In genomic region chr1:39737546-39738169, GRCh38 we compare ENCODE assay signal across 13 cellular contexts. TPM values are rescaled to one million over a fixed set of nuclear protein-coding genes. Genes with fewer than 3 reads are reported as not detected.
DNase-seq lines count a peak whose midpoint lies in the region; ATAC-seq, FAIRE-seq and TF ChIP-seq lines count a peak whose summit lies in the region.
"Had no signal": no experiment of that assay in that cellular context is flagged by ENCODE, and none has a peak within 500 bp of the region (broad histone marks: within the 10 kb centered on the region; RNA-seq: fewer than 3 reads in every experiment).

No MANE protein-coding gene starts in this region.

- RAD21 ChIA-PET in GM12878 (lab: Charles Lee; ENCODE audit: unreplicated experiment) = no interaction called here

- peak overlapping the region in 7 of 8 donors; percentile 0 to 98 (median 62) for H3K4me3 Mint-ChIP-seq in CD4-positive, alpha-beta memory T cell
- peak overlapping the region in 3 of 4 donors; percentile 8 to 100 (median 86) for H3K4me3 Mint-ChIP-seq in IgD-negative memory B cell
- H3K4me3 Mint-ChIP-seq in naive thymus-derived CD8-positive, alpha-beta T cell = peak overlapping the region in 8 of 10 donors; percentile 26 to 97 (median 78)

- H3K79me2 ChIP-seq in GM12878 (ENCODE audit: control insufficient read depth, insufficient read depth, low read length) = peaks cover 21% of the 10 kb centered on the region

- CTCF ChIA-PET in CD4-positive, alpha-beta memory T cell (lab: Charles Lee; ENCODE audit: partially characterized antibody) = interaction anchor here (0.6 to 2.4 kb wide), 7 partner anchors 13 to 619 kb away, joined by 3 to 25 read pairs (median 3); partner anchors contain the start of gene HPCAL4
- CTCF ChIA-PET in GM12878 (lab: Yijun Ruan, JAX) = interaction anchor here (0.7 to 2.6 kb wide), 4 partner anchors 10 to 1036 kb away, joined by 3 to 8 read pairs (median 6); no protein-coding TSS in a partner anchor

- no peaks in the 10 kb centered on the region for H3K9me3 ChIP-seq in CD4-positive, alpha-beta memory T cell (ENCODE audit: control insufficient read depth in 1 of 2, low read length in 2 of 2)
- H3K9me3 ChIP-seq in GM12878 (replicated peaks; ENCODE audit: control insufficient read depth, insufficient read depth, low read length) = no peaks in the 10 kb centered on the region

- intact Hi-C loops in CD4-positive, alpha-beta memory T cell (cut with micrococcal nuclease) = loop anchor here (2.0 to 5.0 kb wide), 2 partner anchors 45 to 61 kb away; partner anchors contain the start of gene HPCAL4
- intact Hi-C loops in GM12878 (cut with micrococcal nuclease; ENCODE audit: unreplicated experiment) = no loop called here

- H3K4me1 Mint-ChIP-seq in CD4-positive, alpha-beta memory T cell = peaks cover 20 to 41% (median 29%) of the 10 kb centered on the region in 4 donors
- peaks cover 12 to 23% (median 12%) of the 10 kb centered on the region in 3 donors for H3K4me1 Mint-ChIP-seq in IgD-negative memory B cell
- H3K4me1 Mint-ChIP-seq in naive thymus-derived CD8-positive, alpha-beta T cell = peaks cover 18 to 43% (median 39%) of the 10 kb centered on the region in 4 donors

- H3K36me3 Mint-ChIP-seq in CD4-positive, alpha-beta memory T cell = peaks cover 23 to 32% of the 10 kb centered on the region in 2 donors
- peaks cover 3% of the 10 kb centered on the region for H3K36me3 Mint-ChIP-seq in IgD-negative memory B cell
- peaks cover 3 to 26% (median 5%) of the 10 kb centered on the region in 3 donors for H3K36me3 Mint-ChIP-seq in naive thymus-derived CD8-positive, alpha-beta T cell

- H3K9me3 Mint-ChIP-seq in CD4-positive, alpha-beta memory T cell = no peaks in the 10 kb centered on the region
- peaks cover 0 to 4% (median 2%) of the 10 kb centered on the region in 3 donors for H3K9me3 Mint-ChIP-seq in IgD-negative memory B cell
- H3K9me3 Mint-ChIP-seq in naive thymus-derived CD8-positive, alpha-beta T cell = no peaks in the 10 kb centered on the region

- H2AFZ ChIP-seq in GM12878 (ENCODE audit: control insufficient read depth, low read depth, low read length) = no peak overlapping the region; the same call in 1 of the 2 replicates

- H3K36me3 ChIP-seq in CD4-positive, alpha-beta memory T cell (ENCODE audit: insufficient read depth, low read length) = peaks cover 20% of the 10 kb centered on the region
- no peaks in the 10 kb centered on the region; a peak in 2 of 4 replicates for H3K36me3 ChIP-seq in GM12878 (ENCODE audit: control insufficient read depth in 2 of 2, insufficient read depth in 2 of 2, low read length in 1 of 2)

- TF ChIP-seq CTCF in GM12878 (IDR thresholded peaks at IDR 0.05 in 2 of 3, conservative IDR thresholded peaks at IDR 0.05 in 1 of 3; ENCODE audit: control insufficient read depth in 2 of 3, extremely low read depth in 1 of 3, insufficient read depth in 1 of 3, low read depth in 3 of 3, low read length in 3 of 3) = no peak

- no peak for DNase-seq in CD4-positive, alpha-beta memory T cell
- DNase-seq in GM12878 (ENCODE audit: low read depth, low spot score) (no peak), NCI-H446 treated with DMSO at 0.1 percent for 48 hours (lab: John Stamatoyannopoulos, UW) (no peak), 8988T (no peak)
- peak in 1 of 10 donors; percentile 14 for DNase-seq in naive thymus-derived CD8-positive, alpha-beta T cell
- DNase-seq: NCI-H146, T-helper 17 cell had no signal

- H3K4me3 ChIP-seq in CD4-positive, alpha-beta memory T cell (ENCODE audit: low read length in 2 of 2) = no peak overlapping the region
- no peak overlapping the region for H3K4me3 ChIP-seq in GM12878

- H3K27ac ChIP-seq in CD4-positive, alpha-beta memory T cell (ENCODE audit: low read depth, low read length) = no peak overlapping the region
- H3K27ac ChIP-seq in GM12878 (ENCODE audit: control insufficient read depth, insufficient read depth) = no peak overlapping the region

- WGBS in GM12878 (ENCODE audit: insufficient coverage, insufficient replicate concordance, low lambda C conversion rate, missing lambda C conversion rate) = 72% methylated on average over 9 of the region's 9 CpGs

- no peaks in the 10 kb centered on the region for H3K27me3 ChIP-seq in CD4-positive, alpha-beta memory T cell (ENCODE audit: insufficient read depth, low read length)
- no peaks in the 10 kb centered on the region for H3K27me3 ChIP-seq in GM12878 (replicated peaks in 1 of 2; ENCODE audit: control insufficient read depth in 2 of 2, insufficient read depth in 2 of 2, low read length in 1 of 2)

- no peak for TF ChIP-seq POLR2A in GM12878 (IDR thresholded peaks at IDR 0.05; ENCODE audit: low read depth, low read length)

- no peaks in the 10 kb centered on the region for H4K20me1 ChIP-seq in GM12878 (ENCODE audit: control insufficient read depth, insufficient read depth)

- peaks cover 11 to 31% of the 10 kb centered on the region in 2 donors for H3K27me3 Mint-ChIP-seq in CD4-positive, alpha-beta memory T cell
- H3K27me3 Mint-ChIP-seq in IgD-negative memory B cell = peaks cover 18% of the 10 kb centered on the region
- peaks cover 3 to 43% (median 18%) of the 10 kb centered on the region in 5 donors for H3K27me3 Mint-ChIP-seq in naive thymus-derived CD8-positive, alpha-beta T cell

- in situ Hi-C loops in GM12878 (cut with MboI) = no loop called here

- H3K27ac Mint-ChIP-seq in CD4-positive, alpha-beta memory T cell = peak overlapping the region in 2 of 7 donors; percentile 62 to 98
- peak overlapping the region in 1 of 3 donors; percentile 46 for H3K27ac Mint-ChIP-seq in IgD-negative memory B cell
- peak overlapping the region in 7 of 10 donors; percentile 44 to 99 (median 88) for H3K27ac Mint-ChIP-seq in naive thymus-derived CD8-positive, alpha-beta T cell

- BruUV-seq in GM12878 (replicated peaks; lab: Mats Ljungman, UMichigan) = no TSS peak

- H3K4me1 ChIP-seq in CD4-positive, alpha-beta memory T cell (ENCODE audit: insufficient read depth, low read length) = peaks cover 22% of the 10 kb centered on the region
- H3K4me1 ChIP-seq in GM12878 (ENCODE audit: control insufficient read depth, insufficient read depth, low read length) = peaks cover 9% of the 10 kb centered on the region

- no peak for TF ChIP-seq RAD21 in GM12878 (IDR thresholded peaks at IDR 0.05; ENCODE audit: insufficient read depth, low read depth, low read length)

- SMC1A ChIA-PET in GM12878 (lab: Charles Lee; ENCODE audit: uncharacterized antibody, unreplicated experiment) = interaction anchor here (0.7 to 1.6 kb wide), 6 partner anchors 8 to 199 kb away, joined by 3 to 4 read pairs (median 3); no protein-coding TSS in a partner anchor

- H3K4me2 ChIP-seq in GM12878 (ENCODE audit: control insufficient read depth, insufficient read depth) = no peak overlapping the region

- ATAC-seq in GM12878 = no peak
- ATAC-seq in naive thymus-derived CD8-positive, alpha-beta T cell = no peak
- ATAC-seq in HG02588 (IDR thresholded peaks at IDR 0.05; ENCODE audit: unreplicated experiment) = no peak
- ATAC-seq in HG03097 (IDR thresholded peaks at IDR 0.05; ENCODE audit: low FRiP score, unreplicated experiment) = no peak

- no peak overlapping the region for H3K9ac ChIP-seq in GM12878 (ENCODE audit: control insufficient read depth, insufficient read depth, low read length)

- no peak for FAIRE-seq in GM12878 (lab: Jason Lieb, UNC)
- FAIRE-seq: D721Med had no signal

- POLR2A ChIA-PET in CD4-positive, alpha-beta memory T cell (lab: Charles Lee; ENCODE audit: partially characterized antibody) = interaction anchor here (1.2 to 5.0 kb wide), 11 partner anchors 9 to 161 kb away, joined by 3 to 40 read pairs (median 6); partner anchors contain the start of genes HPCAL4, NT5C1A and PABPC4
- POLR2A ChIA-PET in GM12878 (lab: Charles Lee) = no interaction called here
- POLR2A ChIA-PET in naive thymus-derived CD8-positive, alpha-beta T cell (lab: Charles Lee) = interaction anchor here (1.1 to 2.6 kb wide), 8 partner anchors 15 to 1125 kb away, joined by 3 to 28 read pairs (median 6); partner anchors contain the start of genes CITED4 and HPCAL4

- no peak for TF ChIP-seq EP300 in GM12878 (IDR thresholded peaks at IDR 0.05; ENCODE audit: borderline replicate concordance in 1 of 2, control insufficient read depth in 1 of 2, low read depth in 2 of 2, low read length in 2 of 2)

RNA-seq across cellular contexts. Expression of gene PPIE, which starts 1.0 kb away (rescaled TPM):
- 10 to 100 TPM; 67.7 to 69.4 TPM for total RNA-seq in CD4-positive, alpha-beta memory T cell
- 100 to 1,000 TPM in 1 of 2 donors, 10 to 100 TPM in 1; 77.2 to 162 TPM for polyA plus RNA-seq in CD4-positive, alpha-beta memory T cell
- polyA plus RNA-seq in IgD-negative memory B cell (83.7 TPM), GM12878 (2011; rRNA removed) (77.8 and 81.1 TPM in 2 replicates), GM12878 (2014; fragmentation: Illumina TruSeq; extraction: Trizol) (53.4 and 58.7 TPM in 2 replicates), GM12878 (2014; fragmentation: Nextera tagmentation; extraction: Ambion mirVana) (100 to 1,000 TPM; 130 to 163 TPM), GM12878 (2014; rRNA removed) (54.7 and 66.1 TPM in 2 replicates), GM12878 (2016; fragmentation: Nextera tagmentation; extraction: Ambion mirVana) (10 to 100 TPM; 74.1 to 78.7 TPM)
- total RNA-seq in GM12878 (2013; cell fraction: nucleolus; rRNA removed) = 75.9 and 77.7 TPM in 2 replicates
- total RNA-seq in GM12878 (2014; rRNA removed) (36.6 and 39.6 TPM in 2 replicates), GM12878 (2014; rRNA removed; fragmentation: Illumina TruSeq; extraction: Trizol) (46.6 and 48.0 TPM in 2 replicates), GM12878 (2021) (46.5 and 48.1 TPM in 2 replicates)
- polyA plus RNA-seq in GM12878 (2011; ENCODE audit: low read depth) = 34.9 TPM
- 75.3 and 89.8 TPM in 2 replicates for polyA plus RNA-seq in GM12878 (2011; cell fraction: cytosol; rRNA removed)
- polyA plus RNA-seq in GM12878 (2011; cell fraction: nucleus; rRNA removed) = 111 and 126 TPM in 2 replicates
- polyA plus RNA-seq in GM12878 (2012) = 43.3 and 53.5 TPM in 2 replicates
- 46.6 and 47.5 TPM in 2 replicates for polyA minus RNA-seq in GM12878 (2011; rRNA and poly(A)+ RNA removed)
- polyA minus RNA-seq in GM12878 (2011; cell fraction: cytosol; rRNA and poly(A)+ RNA removed) = 10.6 and 11.1 TPM in 2 replicates
- polyA minus RNA-seq in GM12878 (2011; cell fraction: nucleus; rRNA and poly(A)+ RNA removed) = 40.1 and 44.9 TPM in 2 replicates
- 10 to 100 TPM; 86.9 to 88.3 TPM for total RNA-seq in naive thymus-derived CD8-positive, alpha-beta T cell
- polyA plus RNA-seq in naive thymus-derived CD8-positive, alpha-beta T cell = 100 to 1,000 TPM; 101 to 123 (median 102) TPM

RNA-seq across cellular contexts. Expression of gene OXCT2, which starts 33.5 kb away (rescaled TPM):
- under 1 TPM in 1 of 2 experiments, not detected in 1; 0.36 TPM for total RNA-seq in CD4-positive, alpha-beta memory T cell
- polyA plus RNA-seq in CD4-positive, alpha-beta memory T cell = not detected
- polyA plus RNA-seq in IgD-negative memory B cell = 0.93 TPM
- 4.1 and 4.9 TPM in 2 replicates for total RNA-seq in GM12878 (2013; cell fraction: nucleolus; rRNA removed)
- 0.79 and 1.1 TPM in 2 replicates for total RNA-seq in GM12878 (2014; rRNA removed)
- total RNA-seq in GM12878 (2014; rRNA removed; fragmentation: Illumina TruSeq; extraction: Trizol) = 0.69 and 1.0 TPM in 2 replicates
- total RNA-seq in GM12878 (2021) = 0.98 and 1.9 TPM in 2 replicates
- 0.43 TPM for polyA plus RNA-seq in GM12878 (2011; ENCODE audit: low read depth)
- polyA plus RNA-seq in GM12878 (2011; rRNA removed) = 0.29 and 0.39 TPM in 2 replicates
- 0.39 and 0.53 TPM in 2 replicates for polyA plus RNA-seq in GM12878 (2011; cell fraction: cytosol; rRNA removed)
- polyA plus RNA-seq in GM12878 (2011; cell fraction: nucleus; rRNA removed) = 1.9 and 2.1 TPM in 2 replicates
- 0.53 and 0.81 TPM in 2 replicates for polyA plus RNA-seq in GM12878 (2012)
- 0.13 and 0.57 TPM in 2 replicates for polyA plus RNA-seq in GM12878 (2014; fragmentation: Illumina TruSeq; extraction: Trizol)
- under 1 TPM; 0.06 to 0.31 TPM for polyA plus RNA-seq in GM12878 (2014; fragmentation: Nextera tagmentation; extraction: Ambion mirVana)
- polyA plus RNA-seq in GM12878 (2014; rRNA removed) = 1.7 and 1.8 TPM in 2 replicates
- polyA plus RNA-seq in GM12878 (2016; fragmentation: Nextera tagmentation; extraction: Ambion mirVana) = under 1 TPM; 0.40 to 0.60 TPM
- 0.44 and 0.72 TPM in 2 replicates for polyA minus RNA-seq in GM12878 (2011; rRNA and poly(A)+ RNA removed)
- not detected in 2 replicates for polyA minus RNA-seq in GM12878 (2011; cell fraction: cytosol; rRNA and poly(A)+ RNA removed)
- 0.36 and 0.67 TPM in 2 replicates for polyA minus RNA-seq in GM12878 (2011; cell fraction: nucleus; rRNA and poly(A)+ RNA removed)
- total RNA-seq in naive thymus-derived CD8-positive, alpha-beta T cell = not detected
- polyA plus RNA-seq in naive thymus-derived CD8-positive, alpha-beta T cell = not detected
- total RNA-seq: progenitor cell of endocrine pancreas had no signal

RNA-seq across cellular contexts. Expression of gene HPCAL4, which starts 46.4 kb away (rescaled TPM):
- total RNA-seq in CD4-positive, alpha-beta memory T cell = 10 to 100 TPM; 31.8 to 32.4 TPM
- polyA plus RNA-seq in CD4-positive, alpha-beta memory T cell = 1 to 10 TPM; 8.9 to 9.6 TPM
- polyA plus RNA-seq in IgD-negative memory B cell = 0.29 TPM
- total RNA-seq in GM12878 (2013; cell fraction: nucleolus; rRNA removed) = not detected in 2 replicates
- 0.06 TPM in 1 of 2 replicates, not detected in the other for total RNA-seq in GM12878 (2014; rRNA removed)
- total RNA-seq in GM12878 (2014; rRNA removed; fragmentation: Illumina TruSeq; extraction: Trizol) = 0.05 TPM in 1 of 2 replicates, not detected in the other
- 0.05 and 0.16 TPM in 2 replicates for total RNA-seq in GM12878 (2021)
- polyA plus RNA-seq in GM12878 (2011; ENCODE audit: low read depth) = not detected
- 0.07 and 0.18 TPM in 2 replicates for polyA plus RNA-seq in GM12878 (2011; rRNA removed)
- polyA plus RNA-seq in GM12878 (2011; cell fraction: cytosol; rRNA removed) = 0.08 and 0.16 TPM in 2 replicates
- polyA plus RNA-seq in GM12878 (2011; cell fraction: nucleus; rRNA removed) = 0.10 and 0.22 TPM in 2 replicates
- polyA plus RNA-seq in GM12878 (2012) = 0.06 and 0.07 TPM in 2 replicates
- 0.06 and 0.13 TPM in 2 replicates for polyA plus RNA-seq in GM12878 (2014; fragmentation: Illumina TruSeq; extraction: Trizol)
- polyA plus RNA-seq in GM12878 (2014; fragmentation: Nextera tagmentation; extraction: Ambion mirVana) = not detected
- 0.08 TPM in 1 of 2 replicates, not detected in the other for polyA plus RNA-seq in GM12878 (2014; rRNA removed)
- not detected for polyA plus RNA-seq in GM12878 (2016; fragmentation: Nextera tagmentation; extraction: Ambion mirVana)
- 0.05 and 0.29 TPM in 2 replicates for polyA minus RNA-seq in GM12878 (2011; rRNA and poly(A)+ RNA removed)
- not detected in 2 replicates for polyA minus RNA-seq in GM12878 (2011; cell fraction: cytosol; rRNA and poly(A)+ RNA removed)
- polyA minus RNA-seq in GM12878 (2011; cell fraction: nucleus; rRNA and poly(A)+ RNA removed) = 0.12 TPM in 1 of 2 replicates, not detected in the other
- 10 to 100 TPM; 31.9 to 32.5 TPM for total RNA-seq in naive thymus-derived CD8-positive, alpha-beta T cell
- 1 to 10 TPM; 2.1 to 4.6 (median 3.9) TPM for polyA plus RNA-seq in naive thymus-derived CD8-positive, alpha-beta T cell
- total RNA-seq: esophagus mucosa, progenitor cell of endocrine pancreas had no signal

RNA-seq across cellular contexts. Expression of gene BMP8B, which starts 51.0 kb away (rescaled TPM):
- under 1 TPM; 0.89 to 0.99 TPM for total RNA-seq in CD4-positive, alpha-beta memory T cell
- polyA plus RNA-seq in CD4-positive, alpha-beta memory T cell = under 1 TPM; 0.03 to 0.07 TPM
- 0.14 TPM for polyA plus RNA-seq in IgD-negative memory B cell
- 1.2 and 2.0 TPM in 2 replicates for total RNA-seq in GM12878 (2013; cell fraction: nucleolus; rRNA removed)
- total RNA-seq in GM12878 (2014; rRNA removed) = 0.71 and 1.2 TPM in 2 replicates
- total RNA-seq in GM12878 (2014; rRNA removed; fragmentation: Illumina TruSeq; extraction: Trizol) = 0.37 and 0.49 TPM in 2 replicates
- 1.2 TPM in 2 replicates for total RNA-seq in GM12878 (2021)
- 0.71 TPM for polyA plus RNA-seq in GM12878 (2011; ENCODE audit: low read depth)
- polyA plus RNA-seq in GM12878 (2011; rRNA removed) = 0.55 and 0.56 TPM in 2 replicates
- polyA plus RNA-seq in GM12878 (2011; cell fraction: cytosol; rRNA removed) = 0.62 and 0.76 TPM in 2 replicates
- 0.96 and 1.1 TPM in 2 replicates for polyA plus RNA-seq in GM12878 (2011; cell fraction: nucleus; rRNA removed)
- polyA plus RNA-seq in GM12878 (2012) = 1.0 and 1.3 TPM in 2 replicates
- polyA plus RNA-seq in GM12878 (2014; fragmentation: Illumina TruSeq; extraction: Trizol) = 1.00 and 1.0 TPM in 2 replicates
- polyA plus RNA-seq in GM12878 (2014; fragmentation: Nextera tagmentation; extraction: Ambion mirVana) = under 1 TPM; 0.23 to 0.37 TPM
- 1.00 and 1.0 TPM in 2 replicates for polyA plus RNA-seq in GM12878 (2014; rRNA removed)
- polyA plus RNA-seq in GM12878 (2016; fragmentation: Nextera tagmentation; extraction: Ambion mirVana) = under 1 TPM; 0.09 to 0.23 TPM
- polyA minus RNA-seq in GM12878 (2011; rRNA and poly(A)+ RNA removed) = 0.88 and 1.1 TPM in 2 replicates
- 0.53 TPM in 1 of 2 replicates, not detected in the other for polyA minus RNA-seq in GM12878 (2011; cell fraction: cytosol; rRNA and poly(A)+ RNA removed)
- 0.12 and 0.48 TPM in 2 replicates for polyA minus RNA-seq in GM12878 (2011; cell fraction: nucleus; rRNA and poly(A)+ RNA removed)
- total RNA-seq in naive thymus-derived CD8-positive, alpha-beta T cell = under 1 TPM; 0.26 to 0.41 TPM
- under 1 TPM in 1 of 3 donors, not detected in 2; 0.13 TPM for polyA plus RNA-seq in naive thymus-derived CD8-positive, alpha-beta T cell
